In the genomic region with DNA sequence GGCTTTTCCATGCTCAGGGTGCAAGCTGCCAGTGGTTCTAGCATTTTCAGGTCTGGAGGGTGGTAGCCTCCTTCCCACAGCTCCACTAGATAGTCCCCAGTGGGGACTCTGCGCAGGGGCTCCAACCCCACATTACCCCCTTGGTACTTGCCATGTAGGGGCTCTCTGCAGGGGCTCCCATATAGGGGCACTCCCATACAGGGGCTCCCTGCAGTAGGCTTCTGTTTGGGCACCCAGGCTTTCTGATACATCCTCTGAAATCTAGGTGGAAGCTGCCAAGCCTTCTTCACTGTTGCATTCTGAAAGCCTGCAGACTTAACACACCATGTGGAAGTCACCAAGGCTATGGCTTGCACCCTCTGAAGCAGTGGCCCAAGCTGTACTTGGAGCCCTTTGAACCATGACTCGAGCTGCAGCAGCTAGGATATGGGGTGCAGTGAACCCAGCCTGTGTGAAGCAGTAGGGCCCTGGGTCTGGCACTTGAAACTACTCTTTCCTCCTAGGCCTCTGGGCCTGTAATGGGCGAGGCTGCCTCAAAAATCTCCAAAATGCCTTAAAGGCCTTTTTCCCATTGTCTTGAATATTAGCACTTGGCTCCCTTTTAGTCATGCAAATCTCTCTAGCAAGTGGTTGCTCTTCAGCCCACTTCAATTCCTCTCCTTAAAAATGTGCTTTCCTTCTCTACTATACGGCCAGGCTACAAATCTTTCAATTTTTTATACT, we compare ENCODE assay signal across 27 cellular contexts.
DNase-seq lines count a peak whose midpoint lies in the region; ATAC-seq and TF ChIP-seq lines count a peak whose summit lies in the region.
"Had no signal": no experiment of that assay in that cellular context is flagged by ENCODE, and none has a peak within 500 bp of the region (broad histone marks: within the 10 kb centered on the region; RNA-seq: fewer than 3 reads in every experiment).

No MANE protein-coding gene starts in this region.

- H3K4me3 Mint-ChIP-seq in GM23338 (no peak overlapping the region), endodermal cell (no peak overlapping the region)
- no peak overlapping the region for H3K4me3 Mint-ChIP-seq in naive thymus-derived CD8-positive, alpha-beta T cell
- H3K4me3 Mint-ChIP-seq: CD14-positive monocyte; CD8-positive, alpha-beta memory T cell; IgD-negative memory B cell had no signal

- H3K79me2 ChIP-seq in GM23338 (replicated peaks; ENCODE audit: insufficient read depth), result no peaks in the 10 kb centered on the region

- 79% methylated on average over 4 of the region's 4 CpGs for WGBS in HUES64
- 86 to 97% methylated on average over 3 to 4 of the region's 4 CpGs for WGBS in endodermal cell (ENCODE audit: insufficient coverage in 1 of 2, insufficient read length in 1 of 2), 2 experiments
- WGBS in lung, 2 donors, result 81 to 84% methylated on average over 4 of the region's 4 CpGs

- ATAC-seq in GM23338 (no peak), lung (ENCODE audit: insufficient read depth, low FRiP score) (no peak)
- no peak for ATAC-seq in naive thymus-derived CD8-positive, alpha-beta T cell
- ATAC-seq: HCT116 had no signal

- H3K27me3 ChIP-seq in GM23338 (ENCODE audit: insufficient read depth) (no peaks in the 10 kb centered on the region), HUES64 (ENCODE audit: insufficient read depth, low read length) (no peaks in the 10 kb centered on the region), endodermal cell (ENCODE audit: control insufficient read depth, insufficient read depth, low read length, poor library complexity, severe bottlenecking) (no peaks in the 10 kb centered on the region), lung (ENCODE audit: control insufficient read depth, insufficient read depth) (no peaks in the 10 kb centered on the region), uterus (no peaks in the 10 kb centered on the region)
- H3K27me3 ChIP-seq: BE2C had no signal

- peaks cover 14% of the 10 kb centered on the region for H3K4me1 Mint-ChIP-seq in GM23338
- H3K4me1 Mint-ChIP-seq in endodermal cell, result no peaks in the 10 kb centered on the region
- no peaks in the 10 kb centered on the region for H3K4me1 Mint-ChIP-seq in naive thymus-derived CD8-positive, alpha-beta T cell
- H3K4me1 Mint-ChIP-seq: CD14-positive monocyte; CD8-positive, alpha-beta memory T cell; IgD-negative memory B cell had no signal

- H3K9ac ChIP-seq in HUES64 (ENCODE audit: low read depth, low read length) (no peak overlapping the region), endodermal cell (ENCODE audit: extremely low read depth, low read length, poor library complexity, severe bottlenecking) (no peak overlapping the region)
- H3K9ac ChIP-seq: KMS-11, SK-N-SH had no signal

- DNase-seq in GM23338 (ENCODE audit: low spot score) (peak; percentile 43), endodermal cell (peak; percentile 41), lung (ENCODE audit: low spot score) (peak; percentile 10), uterus (no peak), AML-193 (lab: John Stamatoyannopoulos, UW) (no peak)
- no peak for DNase-seq in naive thymus-derived CD8-positive, alpha-beta T cell
- DNase-seq: BE2C; CD8-positive, alpha-beta memory T cell; DMS 273 treated with DMSO at 0.1 percent for 48 hours; DMS79; EL; GF-D8; NCI-H1048; NCI-H1417; NCI-H1694 treated with DMSO at 0.1 percent for 48 hours; NCI-H2081; NCI-H2227 treated with DMSO at 0.1 percent for 48 hours; NCI-H510A; NCI-H69; OCI-M1; SIG-M5; SK-N-SH had no signal

- H3K4me1 ChIP-seq in GM23338 (ENCODE audit: insufficient read depth) (peaks cover 5% of the 10 kb centered on the region; the same call in 1 of the 2 replicates), HUES64 (ENCODE audit: insufficient read depth, low read length) (0 out of 2 replicates have a peak, but pooled peaks cover 4% of the 10 kb centered on the region), endodermal cell (ENCODE audit: control insufficient read depth, insufficient read depth, low read length) (no peaks in the 10 kb centered on the region), lung (ENCODE audit: control insufficient read depth in 2 of 2, insufficient read depth in 2 of 2, low read length in 2 of 2) (no peaks in the 10 kb centered on the region), uterus (no peaks in the 10 kb centered on the region)
- H3K4me1 ChIP-seq: BE2C had no signal

- no peak overlapping the region for H3K27ac Mint-ChIP-seq in GM23338
- H3K27ac Mint-ChIP-seq in endodermal cell, result no peak overlapping the region
- H3K27ac Mint-ChIP-seq in naive thymus-derived CD8-positive, alpha-beta T cell, result peak overlapping the region in 1 of 10 donors; percentile 30
- H3K27ac Mint-ChIP-seq: CD14-positive monocyte; CD8-positive, alpha-beta memory T cell; IgD-negative memory B cell had no signal

- no peak for TF ChIP-seq POLR2A in uterus (IDR thresholded peaks at IDR 0.05)

- 0 out of 2 replicates have a peak, but pooled peaks cover under 1% of the 10 kb centered on the region for H3K36me3 ChIP-seq in GM23338 (ENCODE audit: insufficient read depth)
- H3K36me3 ChIP-seq in HUES64 (ENCODE audit: insufficient read depth, low read length), result no peaks in the 10 kb centered on the region
- H3K36me3 ChIP-seq in endodermal cell (ENCODE audit: control insufficient read depth, insufficient read depth, low read length), result no peaks in the 10 kb centered on the region
- no peaks in the 10 kb centered on the region for H3K36me3 ChIP-seq in lung (ENCODE audit: control insufficient read depth in 2 of 2, insufficient read depth in 2 of 2, low read length in 2 of 2)
- H3K36me3 ChIP-seq in uterus, result no peaks in the 10 kb centered on the region
- H3K36me3 ChIP-seq: BE2C had no signal

- H3K9me3 ChIP-seq in HUES64 (ENCODE audit: insufficient read depth, low read depth, low read length), result peaks cover 20% of the 10 kb centered on the region
- H3K9me3 ChIP-seq in endodermal cell (ENCODE audit: control insufficient read depth, low read length), result no peaks in the 10 kb centered on the region
- peaks cover 0 to 1% of the 10 kb centered on the region in 2 donors for H3K9me3 ChIP-seq in lung (ENCODE audit: control insufficient read depth in 2 of 2, insufficient read depth in 1 of 2, low read length in 1 of 2)
- H3K9me3 ChIP-seq in uterus, result no peaks in the 10 kb centered on the region
- H3K9me3 ChIP-seq: BE2C, SK-N-SH had no signal

- no peak for TF ChIP-seq CTCF in GM23338 (conservative IDR thresholded peaks at IDR 0.05; ENCODE audit: low read depth in 2 of 2)
- no peak for TF ChIP-seq CTCF in endodermal cell (conservative IDR thresholded peaks at IDR 0.05)
- no peak for TF ChIP-seq CTCF in lung (IDR thresholded peaks at IDR 0.05; ENCODE audit: control extremely low read depth, extremely low read depth)
- TF ChIP-seq CTCF in uterus (IDR thresholded peaks at IDR 0.05), result no peak

- H3K9me2 ChIP-seq in GM23338 (ENCODE audit: insufficient read depth), result peaks cover 8% of the 10 kb centered on the region
- H3K9me2 ChIP-seq: SK-N-SH had no signal

- no peak overlapping the region for H3K27ac ChIP-seq in GM23338 (ENCODE audit: low read depth)
- H3K27ac ChIP-seq in HUES64 (ENCODE audit: low read depth, low read length), result peak overlapping the region; percentile 30; the same call in 1 of the 2 replicates
- no peak overlapping the region for H3K27ac ChIP-seq in endodermal cell (ENCODE audit: low read depth, low read length)
- no peak overlapping the region for H3K27ac ChIP-seq in lung (ENCODE audit: low read depth in 1 of 2, low read length in 1 of 2)
- no peak overlapping the region for H3K27ac ChIP-seq in uterus
- H3K27ac ChIP-seq: KMS-11 had no signal

- no peaks in the 10 kb centered on the region for H3F3A ChIP-seq in GM23338 (replicated peaks; ENCODE audit: low read depth)

- no peaks in the 10 kb centered on the region for H4K20me1 ChIP-seq in GM23338 (replicated peaks; ENCODE audit: insufficient read depth)

- H3K36me3 Mint-ChIP-seq in GM23338 (ENCODE audit: low read depth), result peaks cover 19% of the 10 kb centered on the region
- H3K36me3 Mint-ChIP-seq in endodermal cell (ENCODE audit: low read depth), result no peaks in the 10 kb centered on the region
- H3K36me3 Mint-ChIP-seq in naive thymus-derived CD8-positive, alpha-beta T cell, result peaks cover 0 to 6% (median 0%) of the 10 kb centered on the region in 3 donors
- H3K36me3 Mint-ChIP-seq: CD14-positive monocyte; CD8-positive, alpha-beta memory T cell; IgD-negative memory B cell had no signal

- H2AFZ ChIP-seq in GM23338, result no peak overlapping the region

- H3K9me3 Mint-ChIP-seq in GM23338 (peaks cover 35% of the 10 kb centered on the region), endodermal cell (peaks cover 7% of the 10 kb centered on the region)
- peaks cover 0 to 8% (median 0%) of the 10 kb centered on the region in 9 donors for H3K9me3 Mint-ChIP-seq in naive thymus-derived CD8-positive, alpha-beta T cell

- H3K4me3 ChIP-seq in GM23338 (no peak overlapping the region; the same call in 1 of the 2 replicates), HUES64 (ENCODE audit: low read length) (no peak overlapping the region), endodermal cell (ENCODE audit: low read length) (no peak overlapping the region), lung (no peak overlapping the region), uterus (no peak overlapping the region)

- H3K4me2 ChIP-seq in GM23338, result peak overlapping the region; percentile 37; the same call in 1 of the 2 replicates
- H3K4me2 ChIP-seq: KMS-11, SK-N-SH had no signal

- POLR2A ChIA-PET in naive thymus-derived CD8-positive, alpha-beta T cell (lab: Charles Lee), result no interaction called here

- peaks cover 5% of the 10 kb centered on the region for H3K27me3 Mint-ChIP-seq in GM23338 (ENCODE audit: insufficient read depth, low read depth, poor library complexity)
- H3K27me3 Mint-ChIP-seq in endodermal cell (ENCODE audit: insufficient read depth), result peaks cover 3% of the 10 kb centered on the region
- H3K27me3 Mint-ChIP-seq in naive thymus-derived CD8-positive, alpha-beta T cell, result peaks cover 6 to 41% (median 11%) of the 10 kb centered on the region in 5 donors

- intact Hi-C loops in uterus (cut with DNase I; ENCODE audit: low total_unique reads), result no loop called here

TF ChIP-seq in GM23338, 12 proteins besides CTCF, POLR2A, EP300 and RAD21 (continues in another document):
- TF ChIP-seq ZNF331 (CRISPR knock-in tag; IDR thresholded peaks at IDR 0.05; ENCODE audit: low read depth), result no peak
- no peak for TF ChIP-seq EZH2phosphoT487 (IDR thresholded peaks at IDR 0.05; ENCODE audit: unreplicated experiment)
- TF ChIP-seq JUNB (IDR thresholded peaks at IDR 0.05; ENCODE audit: unreplicated experiment), result no peak
- TF ChIP-seq STAT1 (IDR thresholded peaks at IDR 0.05; ENCODE audit: unreplicated experiment), result no peak
- TF ChIP-seq EZH2 (IDR thresholded peaks at IDR 0.05; ENCODE audit: low read depth, unreplicated experiment), result no peak
- TF ChIP-seq, protein P1, sequence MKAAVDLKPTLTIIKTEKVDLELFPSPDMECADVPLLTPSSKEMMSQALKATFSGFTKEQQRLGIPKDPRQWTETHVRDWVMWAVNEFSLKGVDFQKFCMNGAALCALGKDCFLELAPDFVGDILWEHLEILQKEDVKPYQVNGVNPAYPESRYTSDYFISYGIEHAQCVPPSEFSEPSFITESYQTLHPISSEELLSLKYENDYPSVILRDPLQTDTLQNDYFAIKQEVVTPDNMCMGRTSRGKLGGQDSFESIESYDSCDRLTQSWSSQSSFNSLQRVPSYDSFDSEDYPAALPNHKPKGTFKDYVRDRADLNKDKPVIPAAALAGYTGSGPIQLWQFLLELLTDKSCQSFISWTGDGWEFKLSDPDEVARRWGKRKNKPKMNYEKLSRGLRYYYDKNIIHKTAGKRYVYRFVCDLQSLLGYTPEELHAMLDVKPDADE (IDR thresholded peaks at IDR 0.05), result no peak

Comparison
In these comparisons a context has a peak if more than half of its experiments do, and no peak if none do; other contexts are left out.
1. DNase-seq: peak in GM23338 (single experiment), endodermal cell (single experiment) and lung (single experiment); none in naive thymus-derived CD8-positive, alpha-beta T cell (0 of 10), uterus (0 of 2) and AML-193 (0 of 2).